In genomic region chr19:13885826-13886365, GRCh38 we compare ENCODE assay signal across 24 cellular contexts. TPM values are rescaled to one million over a fixed set of nuclear protein-coding genes. Genes with fewer than 3 reads are reported as not detected.
"Had no signal": no experiment of that assay in that cellular context is flagged by ENCODE, and none has a peak within 500 bp of the region (broad histone marks: within the 10 kb centered on the region; RNA-seq: fewer than 3 reads in every experiment).

No MANE protein-coding gene starts in this region.

- H3K4me3 ChIP-seq: dorsolateral prefrontal cortex, gastroesophageal sphincter, hepatocyte, psoas muscle, right lobe of liver, spleen, upper lobe of right lung had no signal

- H3K4me3 Mint-ChIP-seq: stimulated activated naive B cell treated with anti-CD40 and anti-IgM and Interleukin-4, amounts not matched to agents 10 μg/mL and 1 μg/mL and 100 μg/mL, for 72 hours had no signal

- H3K27me3 Mint-ChIP-seq: T-cell had no signal

- H3K4me2 ChIP-seq: hepatocyte had no signal

- H3K9me3 Mint-ChIP-seq: activated naive CD4-positive, alpha-beta T cell treated with anti-CD3 and anti-CD28 coated beads, Interleukin-2, amount 50 U/mL, for 72 hours; activated T-helper 2 cell treated with anti-CD3 and anti-CD28 coated beads, Interferon-gamma antibody, Interleukin-2, Interleukin-4, amounts not matched to agents 10 μg/mL and 5 μg/mL and 100 μg/mL, durations not matched to agents 14 hours and 24 hours and 36 hours; stimulated activated naive B cell treated with anti-CD40 and anti-IgM and Interleukin-4, amounts not matched to agents 10 μg/mL and 1 μg/mL and 100 μg/mL, for 72 hours; T-cell had no signal

- H3K36me3 ChIP-seq: gastroesophageal sphincter, right lobe of liver, spleen, upper lobe of right lung had no signal

- H3K27me3 ChIP-seq: dorsolateral prefrontal cortex, gastroesophageal sphincter, hepatocyte, right lobe of liver, spleen, upper lobe of right lung had no signal

- H3K27ac ChIP-seq: dorsolateral prefrontal cortex, gastroesophageal sphincter, hepatocyte, psoas muscle, right lobe of liver, upper lobe of right lung, VCaP had no signal

- ATAC-seq: activated naive CD4-positive, alpha-beta T cell treated with anti-CD3 and anti-CD28 coated beads, Interleukin-2, amount 50 U/mL, for 72 hours; gastroesophageal sphincter; psoas muscle; stimulated activated naive B cell treated with anti-CD40 and anti-IgM and Interleukin-4, amounts not matched to agents 10 μg/mL and 1 μg/mL and 100 μg/mL, for 72 hours; T-cell had no signal

- H3K4me1 ChIP-seq: right lobe of liver had no signal

- H3K36me3 Mint-ChIP-seq: activated naive CD4-positive, alpha-beta T cell treated with anti-CD3 and anti-CD28 coated beads, Interleukin-2, amount 50 U/mL, for 72 hours; stimulated activated naive B cell treated with anti-CD40 and anti-IgM and Interleukin-4, amounts not matched to agents 10 μg/mL and 1 μg/mL and 100 μg/mL, for 72 hours; T-cell had no signal

- H3K9me3 ChIP-seq: gastroesophageal sphincter, psoas muscle, right lobe of liver, spleen, upper lobe of right lung had no signal

- H3K79me2 ChIP-seq: hepatocyte had no signal

- DNase-seq: activated CD4-positive, alpha-beta T cell treated with anti-CD3 and anti-CD28 coated beads for 48 hours; activated CD8-positive, alpha-beta memory T cell treated with anti-CD3 and anti-CD28 coated beads for 24 hours; anterior cingulate cortex; dorsolateral prefrontal cortex; left ventricle myocardium superior; mesenchymal stem cell; occipital lobe; psoas muscle; spleen; stimulated activated CD4-positive, alpha-beta T cell treated with anti-CD3 and anti-CD28 coated beads, Interleukin-2, amount 100 ng/mL, for 24 hours; stimulated activated naive B cell treated with anti-CD40 and anti-IgM and Interleukin-4, amounts not matched to agents 10 μg/mL and 1 μg/mL and 100 μg/mL, for 72 hours; T-cell; T1000; upper lobe of right lung had no signal

- H3K27ac Mint-ChIP-seq: activated naive CD4-positive, alpha-beta T cell treated with anti-CD3 and anti-CD28 coated beads, Interleukin-2, amount 50 U/mL, for 72 hours; activated T-helper 2 cell treated with anti-CD3 and anti-CD28 coated beads, Interferon-gamma antibody, Interleukin-2, Interleukin-4, amounts not matched to agents 10 μg/mL and 5 μg/mL and 100 μg/mL, durations not matched to agents 14 hours and 24 hours and 36 hours; stimulated activated naive B cell treated with anti-CD40 and anti-IgM and Interleukin-4, amounts not matched to agents 10 μg/mL and 1 μg/mL and 100 μg/mL, for 72 hours had no signal

- H2AFZ ChIP-seq: hepatocyte had no signal

RNA-seq across cellular contexts. Expression of gene NANOS3, which starts 9.0 kb away (rescaled TPM):
- total RNA-seq: fibroblast of lung, kidney epithelial cell, psoas muscle, right lobe of liver, SK-MEL-5, spleen, upper lobe of right lung had no signal
- polyA plus RNA-seq: fibroblast of lung, psoas muscle had no signal

RNA-seq across cellular contexts. Expression of gene PODNL1, which starts 52.3 kb away (rescaled TPM):
- total RNA-seq: bronchial epithelial cell, kidney epithelial cell, occipital lobe, SK-MEL-5 had no signal
